In the genomic region with DNA sequence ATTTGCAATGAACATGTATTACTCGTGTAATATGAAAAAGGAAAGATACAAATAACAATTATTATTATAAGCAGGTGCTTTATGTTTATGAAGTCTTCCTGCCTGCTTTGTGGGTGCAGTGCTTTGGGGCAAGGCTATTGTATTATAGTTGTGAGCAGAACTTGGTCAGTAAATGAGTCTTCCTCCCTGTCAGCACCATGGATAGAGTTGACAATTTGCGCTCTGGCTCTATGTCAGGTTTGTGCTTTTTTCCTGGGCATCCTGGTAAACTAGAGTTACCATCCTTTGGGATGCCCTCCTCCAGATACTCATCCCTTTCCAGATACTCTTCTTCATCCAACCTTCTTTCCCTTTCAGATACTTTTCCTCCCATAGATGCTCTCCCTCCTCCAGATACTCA, we compare ENCODE assay signal across 2 cellular contexts.
TF ChIP-seq lines count a peak whose summit lies in the region.

No MANE protein-coding gene starts in this region.

TF ChIP-seq in HepG2, 621 proteins besides CTCF, POLR2A, EP300 and RAD21:
- no peak for TF ChIP-seq FOSL1 (CRISPR knock-in tag; IDR thresholded peaks at IDR 0.05; ENCODE audit: borderline replicate concordance)
- TF ChIP-seq, protein P1, sequence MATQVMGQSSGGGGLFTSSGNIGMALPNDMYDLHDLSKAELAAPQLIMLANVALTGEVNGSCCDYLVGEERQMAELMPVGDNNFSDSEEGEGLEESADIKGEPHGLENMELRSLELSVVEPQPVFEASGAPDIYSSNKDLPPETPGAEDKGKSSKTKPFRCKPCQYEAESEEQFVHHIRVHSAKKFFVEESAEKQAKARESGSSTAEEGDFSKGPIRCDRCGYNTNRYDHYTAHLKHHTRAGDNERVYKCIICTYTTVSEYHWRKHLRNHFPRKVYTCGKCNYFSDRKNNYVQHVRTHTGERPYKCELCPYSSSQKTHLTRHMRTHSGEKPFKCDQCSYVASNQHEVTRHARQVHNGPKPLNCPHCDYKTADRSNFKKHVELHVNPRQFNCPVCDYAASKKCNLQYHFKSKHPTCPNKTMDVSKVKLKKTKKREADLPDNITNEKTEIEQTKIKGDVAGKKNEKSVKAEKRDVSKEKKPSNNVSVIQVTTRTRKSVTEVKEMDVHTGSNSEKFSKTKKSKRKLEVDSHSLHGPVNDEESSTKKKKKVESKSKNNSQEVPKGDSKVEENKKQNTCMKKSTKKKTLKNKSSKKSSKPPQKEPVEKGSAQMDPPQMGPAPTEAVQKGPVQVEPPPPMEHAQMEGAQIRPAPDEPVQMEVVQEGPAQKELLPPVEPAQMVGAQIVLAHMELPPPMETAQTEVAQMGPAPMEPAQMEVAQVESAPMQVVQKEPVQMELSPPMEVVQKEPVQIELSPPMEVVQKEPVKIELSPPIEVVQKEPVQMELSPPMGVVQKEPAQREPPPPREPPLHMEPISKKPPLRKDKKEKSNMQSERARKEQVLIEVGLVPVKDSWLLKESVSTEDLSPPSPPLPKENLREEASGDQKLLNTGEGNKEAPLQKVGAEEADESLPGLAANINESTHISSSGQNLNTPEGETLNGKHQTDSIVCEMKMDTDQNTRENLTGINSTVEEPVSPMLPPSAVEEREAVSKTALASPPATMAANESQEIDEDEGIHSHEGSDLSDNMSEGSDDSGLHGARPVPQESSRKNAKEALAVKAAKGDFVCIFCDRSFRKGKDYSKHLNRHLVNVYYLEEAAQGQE (IDR thresholded peaks at IDR 0.05; ENCODE audit: borderline replicate concordance in 1 of 2, low read depth in 1 of 2, low read length in 2 of 2): peak; percentile 43 to 89
- TF ChIP-seq MIER2 (CRISPR knock-in tag; IDR thresholded peaks at IDR 0.05): peak; percentile 84

TF ChIP-seq in GM12878, 131 proteins besides CTCF, POLR2A, EP300 and RAD21:
- no peak for TF ChIP-seq RCOR1 (conservative IDR thresholded peaks at IDR 0.05; ENCODE audit: low read depth, low read length)
- TF ChIP-seq, protein P1 (IDR thresholded peaks at IDR 0.05; ENCODE audit: low read depth, low read length): peak; percentile 74
- TF ChIP-seq ETV6 (conservative IDR thresholded peaks at IDR 0.05 in 1 of 2, IDR thresholded peaks at IDR 0.05 in 1 of 2; ENCODE audit: borderline replicate concordance in 1 of 2, low read depth in 1 of 2): no peak
- TF ChIP-seq, protein P2, sequence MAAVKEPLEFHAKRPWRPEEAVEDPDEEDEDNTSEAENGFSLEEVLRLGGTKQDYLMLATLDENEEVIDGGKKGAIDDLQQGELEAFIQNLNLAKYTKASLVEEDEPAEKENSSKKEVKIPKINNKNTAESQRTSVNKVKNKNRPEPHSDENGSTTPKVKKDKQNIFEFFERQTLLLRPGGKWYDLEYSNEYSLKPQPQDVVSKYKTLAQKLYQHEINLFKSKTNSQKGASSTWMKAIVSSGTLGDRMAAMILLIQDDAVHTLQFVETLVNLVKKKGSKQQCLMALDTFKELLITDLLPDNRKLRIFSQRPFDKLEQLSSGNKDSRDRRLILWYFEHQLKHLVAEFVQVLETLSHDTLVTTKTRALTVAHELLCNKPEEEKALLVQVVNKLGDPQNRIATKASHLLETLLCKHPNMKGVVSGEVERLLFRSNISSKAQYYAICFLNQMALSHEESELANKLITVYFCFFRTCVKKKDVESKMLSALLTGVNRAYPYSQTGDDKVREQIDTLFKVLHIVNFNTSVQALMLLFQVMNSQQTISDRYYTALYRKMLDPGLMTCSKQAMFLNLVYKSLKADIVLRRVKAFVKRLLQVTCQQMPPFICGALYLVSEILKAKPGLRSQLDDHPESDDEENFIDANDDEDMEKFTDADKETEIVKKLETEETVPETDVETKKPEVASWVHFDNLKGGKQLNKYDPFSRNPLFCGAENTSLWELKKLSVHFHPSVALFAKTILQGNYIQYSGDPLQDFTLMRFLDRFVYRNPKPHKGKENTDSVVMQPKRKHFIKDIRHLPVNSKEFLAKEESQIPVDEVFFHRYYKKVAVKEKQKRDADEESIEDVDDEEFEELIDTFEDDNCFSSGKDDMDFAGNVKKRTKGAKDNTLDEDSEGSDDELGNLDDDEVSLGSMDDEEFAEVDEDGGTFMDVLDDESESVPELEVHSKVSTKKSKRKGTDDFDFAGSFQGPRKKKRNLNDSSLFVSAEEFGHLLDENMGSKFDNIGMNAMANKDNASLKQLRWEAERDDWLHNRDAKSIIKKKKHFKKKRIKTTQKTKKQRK (IDR thresholded peaks at IDR 0.05; ENCODE audit: low read depth, low read length): no peak
